In genomic region chr20:33626190-33626589, GRCh38 we compare ENCODE assay signal across 17 cellular contexts. TPM values are rescaled to one million over a fixed set of nuclear protein-coding genes. Genes with fewer than 3 reads are reported as not detected.
DNase-seq lines count a peak whose midpoint lies in the region; ATAC-seq, FAIRE-seq and TF ChIP-seq lines count a peak whose summit lies in the region.
"Had no signal": no experiment of that assay in that cellular context is flagged by ENCODE, and none has a peak within 500 bp of the region (broad histone marks: within the 10 kb centered on the region; RNA-seq: fewer than 3 reads in every experiment).

No MANE protein-coding gene starts in this region.

- H3K27me3 ChIP-seq in K562 (ENCODE audit: control insufficient read depth in 2 of 2, insufficient read depth in 2 of 2, low read length in 2 of 2) = no peaks in the 10 kb centered on the region

- in situ Hi-C loops in K562 (cut with MboI) = no loop called here

- H3K4me2 ChIP-seq in K562 (ENCODE audit: insufficient read depth, low read length) = no peak overlapping the region

- DNase-seq in K562 (ENCODE audit: extremely low read depth in 1 of 4, low spot score in 3 of 4) (no peak), putamen (ENCODE audit: low spot score) (no peak)
- no peak for DNase-seq in activated CD4-positive, CD25-positive, alpha-beta regulatory T cell treated with anti-CD3 and anti-CD28 coated beads, Interleukin-2, amount 50 U/mL, for 72 hours
- DNase-seq: Calu3, DMS 273 treated with DMSO at 0.1 percent for 48 hours, HCEC 1CT, HFFc6, KBM-7 had no signal

- POLR2A ChIA-PET in K562 (lab: Yijun Ruan, JAX) = no interaction called here

- peaks cover 12% of the 10 kb centered on the region for H3K36me3 Mint-ChIP-seq in IgD-negative memory B cell
- H3K36me3 Mint-ChIP-seq in stimulated activated memory B cell treated with anti-CD40 and anti-IgM and Interleukin-4, amounts not matched to agents 10 μg/mL and 1 μg/mL and 100 μg/mL, for 72 hours = peaks cover 77% of the 10 kb centered on the region

- H3K4me3 Mint-ChIP-seq in IgD-negative memory B cell = peak overlapping the region in 1 of 4 donors; percentile 10
- no peak overlapping the region for H3K4me3 Mint-ChIP-seq in stimulated activated memory B cell treated with anti-CD40 and anti-IgM and Interleukin-4, amounts not matched to agents 10 μg/mL and 1 μg/mL and 100 μg/mL, for 72 hours
- H3K4me3 Mint-ChIP-seq: CD14-positive monocyte, HFFc6 had no signal

- H3K9ac ChIP-seq in K562 (ENCODE audit: insufficient read depth in 1 of 2, low read depth in 2 of 2, low read length in 2 of 2) = no peak overlapping the region

- no peak for FAIRE-seq in K562 (lab: Jason Lieb, UNC)
- FAIRE-seq: GM12878, GM18507, HTR-8/SVneo had no signal

- no peaks in the 10 kb centered on the region for H3K27me3 Mint-ChIP-seq in IgD-negative memory B cell
- no peaks in the 10 kb centered on the region for H3K27me3 Mint-ChIP-seq in stimulated activated memory B cell treated with anti-CD40 and anti-IgM and Interleukin-4, amounts not matched to agents 10 μg/mL and 1 μg/mL and 100 μg/mL, for 72 hours

- intact Hi-C loops in K562 (cut with micrococcal nuclease) = no loop called here

- H3K27ac ChIP-seq in K562 (ENCODE audit: extremely low read depth, low read depth, low read length) = no peak overlapping the region

- H2AFZ ChIP-seq in K562 (ENCODE audit: low read depth, low read length) = no peak overlapping the region

- no peak for TF ChIP-seq CTCF in K562 (IDR thresholded peaks at IDR 0.05 in 2 of 3, conservative IDR thresholded peaks at IDR 0.05 in 1 of 3; ENCODE audit: insufficient read depth in 2 of 3, low read depth in 1 of 3, low read length in 3 of 3)

- H4K20me1 ChIP-seq in K562 (replicated peaks; ENCODE audit: control insufficient read depth, insufficient read depth, low read length) = no peaks in the 10 kb centered on the region

- peaks cover 0 to 4% (median 0%) of the 10 kb centered on the region in 3 donors for H3K9me3 Mint-ChIP-seq in IgD-negative memory B cell
- no peaks in the 10 kb centered on the region for H3K9me3 Mint-ChIP-seq in stimulated activated memory B cell treated with anti-CD40 and anti-IgM and Interleukin-4, amounts not matched to agents 10 μg/mL and 1 μg/mL and 100 μg/mL, for 72 hours
- H3K9me3 Mint-ChIP-seq: CD14-positive monocyte, HFFc6 had no signal

- CTCF ChIA-PET in K562 (lab: Yijun Ruan, JAX; ENCODE audit: low intra/inter-chr PET ratio) = no interaction called here

- H3K4me3 ChIP-seq in K562 = no peak overlapping the region
- H3K4me3 ChIP-seq: GM12878 had no signal

- no peaks in the 10 kb centered on the region for H3K9me3 ChIP-seq in K562 (replicated peaks; ENCODE audit: control insufficient read depth, insufficient read depth, low read depth, low read length)

- no peak for TF ChIP-seq POLR2A in K562 (conservative IDR thresholded peaks at IDR 0.05)

- H3K79me2 ChIP-seq in K562 (ENCODE audit: control insufficient read depth, insufficient read depth, low read length) = no peaks in the 10 kb centered on the region

- H3K4me1 ChIP-seq in K562 (replicated peaks in 1 of 2; ENCODE audit: control insufficient read depth in 2 of 2, insufficient read depth in 2 of 2, low read length in 2 of 2) = peaks cover 5 to 10% of the 10 kb centered on the region in 2 experiments; a peak in 3 of 5 replicates

- peak overlapping the region in 2 of 3 donors; percentile 27 to 47 for H3K27ac Mint-ChIP-seq in IgD-negative memory B cell
- H3K27ac Mint-ChIP-seq in stimulated activated memory B cell treated with anti-CD40 and anti-IgM and Interleukin-4, amounts not matched to agents 10 μg/mL and 1 μg/mL and 100 μg/mL, for 72 hours = peak overlapping the region; percentile 53
- H3K27ac Mint-ChIP-seq: HFFc6 had no signal

- no TSS peak for BruUV-seq in K562 (replicated peaks; lab: Mats Ljungman, UMichigan)

- peaks cover 42% of the 10 kb centered on the region; the same call in 2 of the 3 replicates for H3K36me3 ChIP-seq in K562 (ENCODE audit: control insufficient read depth, insufficient read depth, low read length)

- WGBS in K562 (ENCODE audit: insufficient coverage, low coverage, missing lambda C conversion rate) = 65% methylated on average over 4 of the region's 4 CpGs

- ATAC-seq in K562 = no peak
- no peak for ATAC-seq in stimulated activated memory B cell treated with anti-CD40 and anti-IgM and Interleukin-4, amounts not matched to agents 10 μg/mL and 1 μg/mL and 100 μg/mL, for 72 hours
- ATAC-seq: GM12878 had no signal

- TF ChIP-seq EP300 in K562 (IDR thresholded peaks at IDR 0.05; ENCODE audit: low read length) = no peak

- no peak for TF ChIP-seq RAD21 in K562 (CRISPR knock-in tag; conservative IDR thresholded peaks at IDR 0.05 in 1 of 2, IDR thresholded peaks at IDR 0.05 in 1 of 2)

- no peaks in the 10 kb centered on the region for H3K9me1 ChIP-seq in K562 (ENCODE audit: control insufficient read depth, insufficient read depth, low read length)

- peaks cover 10 to 21% (median 15%) of the 10 kb centered on the region in 3 donors for H3K4me1 Mint-ChIP-seq in IgD-negative memory B cell
- peaks cover 14% of the 10 kb centered on the region for H3K4me1 Mint-ChIP-seq in stimulated activated memory B cell treated with anti-CD40 and anti-IgM and Interleukin-4, amounts not matched to agents 10 μg/mL and 1 μg/mL and 100 μg/mL, for 72 hours
- H3K4me1 Mint-ChIP-seq: CD14-positive monocyte had no signal

RNA-seq across cellular contexts. Expression of gene C20orf144, which starts 35.9 kb away (rescaled TPM):
- polyA plus RNA-seq in IgD-negative memory B cell (not detected), K562 (2011; rRNA removed) (0.10 and 0.11 TPM in 2 replicates), K562 (2014; fragmentation: Illumina TruSeq; extraction: Trizol) (0.12 and 0.22 TPM in 2 replicates), K562 (2014; fragmentation: Nextera tagmentation; extraction: Ambion mirVana) (under 1 TPM in 1 of 2 experiments, not detected in 1; 0.04 TPM), K562 (2014; rRNA removed) (0.16 and 0.23 TPM in 2 replicates)
- 0.60 TPM in 1 of 2 replicates, not detected in the other for total RNA-seq in K562 (2011; cell fraction: chromatin; rRNA removed; ENCODE audit: low replicate concordance)
- total RNA-seq in K562 (2011; cell fraction: nucleolus; rRNA removed) = 0.83 and 1.1 TPM in 2 replicates
- total RNA-seq in K562 (2011; cell fraction: nucleoplasm; rRNA removed) = 0.66 and 1.3 TPM in 2 replicates
- total RNA-seq in K562 (2014; rRNA removed) (0.16 TPM in 1 of 2 replicates, not detected in the other), K562 (2014; rRNA removed; fragmentation: Illumina TruSeq; extraction: Trizol) (0.11 and 0.16 TPM in 2 replicates), K562 (2015; rRNA removed; fragmentation: Illumina TruSeq; extraction: Trizol) (0.11 and 0.23 TPM in 2 replicates), K562 (2021) (0.11 and 0.16 TPM in 2 replicates)
- 0.13 and 0.16 TPM in 2 replicates for polyA plus RNA-seq in K562 (2011; cell fraction: cytosol; rRNA removed)
- polyA plus RNA-seq in K562 (2011; cell fraction: nucleus; rRNA removed) = 0.18 TPM in 2 replicates
- polyA plus RNA-seq in K562 (2012) = 0.23 and 0.54 TPM in 2 replicates
- polyA minus RNA-seq in K562 (2011; rRNA and poly(A)+ RNA removed) = 0.28 TPM in 1 of 2 replicates, not detected in the other
- polyA minus RNA-seq in K562 (2011; cell fraction: cytosol; rRNA and poly(A)+ RNA removed) = not detected in 2 replicates
- polyA minus RNA-seq in K562 (2011; cell fraction: nucleus; rRNA and poly(A)+ RNA removed) = 0.33 and 0.40 TPM in 2 replicates
- total RNA-seq: Daoy, H4 had no signal
- polyA plus RNA-seq: CD14-positive monocyte had no signal

RNA-seq across cellular contexts. Expression of gene ACTL10, which starts 40.6 kb away (rescaled TPM):
- polyA plus RNA-seq in IgD-negative memory B cell (12.0 TPM), K562 (2011; rRNA removed) (not detected in 2 replicates), K562 (2014; fragmentation: Illumina TruSeq; extraction: Trizol) (not detected in 2 replicates), K562 (2014; fragmentation: Nextera tagmentation; extraction: Ambion mirVana) (not detected), K562 (2014; rRNA removed) (0.07 and 0.13 TPM in 2 replicates)
- not detected in 2 replicates for total RNA-seq in K562 (2011; cell fraction: chromatin; rRNA removed; ENCODE audit: low replicate concordance)
- total RNA-seq in K562 (2011; cell fraction: nucleolus; rRNA removed) = 0.33 TPM in 1 of 2 replicates, not detected in the other
- total RNA-seq in K562 (2011; cell fraction: nucleoplasm; rRNA removed) = not detected in 2 replicates
- total RNA-seq in K562 (2014; rRNA removed) (0.14 TPM in 1 of 2 replicates, not detected in the other), K562 (2014; rRNA removed; fragmentation: Illumina TruSeq; extraction: Trizol) (not detected in 2 replicates), K562 (2015; rRNA removed; fragmentation: Illumina TruSeq; extraction: Trizol) (not detected in 2 replicates), K562 (2021) (0.11 TPM in 1 of 2 replicates, not detected in the other)
- 0.04 TPM in 1 of 2 replicates, not detected in the other for polyA plus RNA-seq in K562 (2011; cell fraction: cytosol; rRNA removed)
- polyA plus RNA-seq in K562 (2011; cell fraction: nucleus; rRNA removed) = 0.10 TPM in 1 of 2 replicates, not detected in the other
- 0.13 and 0.29 TPM in 2 replicates for polyA plus RNA-seq in K562 (2012)
- polyA minus RNA-seq in K562 (2011; rRNA and poly(A)+ RNA removed) = not detected in 2 replicates
- polyA minus RNA-seq in K562 (2011; cell fraction: cytosol; rRNA and poly(A)+ RNA removed) = not detected in 2 replicates
- polyA minus RNA-seq in K562 (2011; cell fraction: nucleus; rRNA and poly(A)+ RNA removed) = not detected in 2 replicates
- total RNA-seq: G401, H4 had no signal

RNA-seq across cellular contexts. Expression of gene NECAB3, which starts 48.0 kb away (rescaled TPM):
- 4.1 TPM for polyA plus RNA-seq in IgD-negative memory B cell
- 164 and 323 TPM in 2 replicates for total RNA-seq in K562 (2011; cell fraction: chromatin; rRNA removed; ENCODE audit: low replicate concordance)
- total RNA-seq in K562 (2011; cell fraction: nucleolus; rRNA removed) = 194 and 203 TPM in 2 replicates
- 200 and 230 TPM in 2 replicates for total RNA-seq in K562 (2011; cell fraction: nucleoplasm; rRNA removed)
- total RNA-seq in K562 (2014; rRNA removed) = 52.0 and 74.0 TPM in 2 replicates
- 16.0 and 17.8 TPM in 2 replicates for total RNA-seq in K562 (2014; rRNA removed; fragmentation: Illumina TruSeq; extraction: Trizol)
- total RNA-seq in K562 (2015; rRNA removed; fragmentation: Illumina TruSeq; extraction: Trizol) = 31.5 and 36.5 TPM in 2 replicates
- total RNA-seq in K562 (2021) = 57.1 and 57.8 TPM in 2 replicates
- polyA plus RNA-seq in K562 (2011; rRNA removed) = 25.6 and 32.7 TPM in 2 replicates
- 33.9 and 111 TPM in 2 replicates for polyA plus RNA-seq in K562 (2011; cell fraction: cytosol; rRNA removed)
- 181 and 337 TPM in 2 replicates for polyA plus RNA-seq in K562 (2011; cell fraction: nucleus; rRNA removed)
- polyA plus RNA-seq in K562 (2012) = 35.0 and 54.7 TPM in 2 replicates
- 35.8 and 37.6 TPM in 2 replicates for polyA plus RNA-seq in K562 (2014; fragmentation: Illumina TruSeq; extraction: Trizol)
- polyA plus RNA-seq in K562 (2014; fragmentation: Nextera tagmentation; extraction: Ambion mirVana) = 1 to 10 TPM in 1 of 2 experiments, under 1 TPM in 1; 0.94 to 1.9 TPM
- 63.3 and 67.6 TPM in 2 replicates for polyA plus RNA-seq in K562 (2014; rRNA removed)
- polyA minus RNA-seq in K562 (2011; rRNA and poly(A)+ RNA removed) = 21.3 and 27.3 TPM in 2 replicates
- 12.6 and 18.7 TPM in 2 replicates for polyA minus RNA-seq in K562 (2011; cell fraction: cytosol; rRNA and poly(A)+ RNA removed)
- 66.9 and 76.9 TPM in 2 replicates for polyA minus RNA-seq in K562 (2011; cell fraction: nucleus; rRNA and poly(A)+ RNA removed)

RNA-seq across cellular contexts. Expression of gene E2F1, which starts 60.0 kb away (rescaled TPM):
- 0.43 TPM for polyA plus RNA-seq in IgD-negative memory B cell
- 22.9 and 54.8 TPM in 2 replicates for total RNA-seq in K562 (2011; cell fraction: chromatin; rRNA removed; ENCODE audit: low replicate concordance)
- 31.2 and 33.7 TPM in 2 replicates for total RNA-seq in K562 (2011; cell fraction: nucleolus; rRNA removed)
- total RNA-seq in K562 (2011; cell fraction: nucleoplasm; rRNA removed) = 28.2 and 29.0 TPM in 2 replicates
- 17.3 and 23.4 TPM in 2 replicates for total RNA-seq in K562 (2014; rRNA removed)
- total RNA-seq in K562 (2014; rRNA removed; fragmentation: Illumina TruSeq; extraction: Trizol) = 9.0 and 10.8 TPM in 2 replicates
- total RNA-seq in K562 (2015; rRNA removed; fragmentation: Illumina TruSeq; extraction: Trizol) = 14.9 and 15.3 TPM in 2 replicates
- 24.6 and 25.3 TPM in 2 replicates for total RNA-seq in K562 (2021)
- polyA plus RNA-seq in K562 (2011; rRNA removed) = 12.7 and 19.3 TPM in 2 replicates
- 17.7 and 20.9 TPM in 2 replicates for polyA plus RNA-seq in K562 (2011; cell fraction: cytosol; rRNA removed)
- polyA plus RNA-seq in K562 (2011; cell fraction: nucleus; rRNA removed) = 74.3 and 91.0 TPM in 2 replicates
- polyA plus RNA-seq in K562 (2012) = 16.3 and 25.0 TPM in 2 replicates
- polyA plus RNA-seq in K562 (2014; fragmentation: Illumina TruSeq; extraction: Trizol) = 13.1 and 17.8 TPM in 2 replicates
- under 1 TPM; 0.14 to 0.39 TPM for polyA plus RNA-seq in K562 (2014; fragmentation: Nextera tagmentation; extraction: Ambion mirVana)
- polyA plus RNA-seq in K562 (2014; rRNA removed) = 28.9 and 30.6 TPM in 2 replicates
- 5.8 and 8.2 TPM in 2 replicates for polyA minus RNA-seq in K562 (2011; rRNA and poly(A)+ RNA removed)
- 7.7 and 8.5 TPM in 2 replicates for polyA minus RNA-seq in K562 (2011; cell fraction: cytosol; rRNA and poly(A)+ RNA removed)
- 9.3 and 10.3 TPM in 2 replicates for polyA minus RNA-seq in K562 (2011; cell fraction: nucleus; rRNA and poly(A)+ RNA removed)

Comparison
In these comparisons a context has a peak if more than half of its experiments do, and no peak if none do; other contexts are left out.
1. RNA of gene ACTL10, which starts 40.6 kb away (polyA plus RNA-seq): 12.0 TPM in IgD-negative memory B cell (single experiment); 0.04 to 0.29 TPM in K562; every median in the first group is over 10 times any median in the second.